29 cellular contexts compared by ENCODE assay signal in genomic region chr2:217038001-217038400, GRCh38.
"Had no signal": no experiment of that assay in that cellular context is flagged by ENCODE, and none has a peak within 500 bp of the region (broad histone marks: within the 10 kb centered on the region; RNA-seq: fewer than 3 reads in every experiment).

No MANE protein-coding gene starts in this region.

- H3K4me1 Mint-ChIP-seq: naive thymus-derived CD4-positive, alpha-beta T cell; stimulated activated naive B cell treated with anti-CD40 and anti-IgM and Interleukin-4, amounts not matched to agents 10 μg/mL and 1 μg/mL and 100 μg/mL, for 72 hours had no signal

- H3K4me1 ChIP-seq: left lung, lower lobe of right lung, pancreas, prostate gland, thyroid gland, upper lobe of left lung had no signal

- FAIRE-seq: kidney, pancreas had no signal

- H3K27ac ChIP-seq: left lung, lower lobe of right lung, pancreas, prostate gland, stomach, testis, thyroid gland, upper lobe of left lung, vagina had no signal

- DNase-seq: kidney; left colon; left lung; lower lobe of right lung; mesendoderm; naive thymus-derived CD4-positive, alpha-beta T cell; nucleus accumbens; pancreas; posterior cingulate gyrus; retina; stimulated activated CD4-positive, alpha-beta T cell treated with anti-CD3 and anti-CD28 coated beads, Interleukin-12 subunit alpha, Interleukin-12 subunit beta, amount 100 ng/mL, for 4 hours; stimulated activated CD4-positive, alpha-beta T cell treated with anti-CD3 and anti-CD28 coated beads, Interleukin-15, amount 100 ng/mL, for 24 hours; stimulated activated CD4-positive, alpha-beta T cell treated with anti-CD3 and anti-CD28 coated beads, Interleukin-2, amount 100 ng/mL, for 24 hours; stimulated activated CD4-positive, alpha-beta T cell treated with anti-CD3 and anti-CD28 coated beads, Interleukin-4, amount 100 ng/mL, for 1 hour; stimulated activated naive B cell treated with anti-CD40 and anti-IgM and Interleukin-4, amounts not matched to agents 10 μg/mL and 1 μg/mL and 100 μg/mL, for 72 hours; stimulated activated naive CD8-positive, alpha-beta T cell treated with anti-CD3 and anti-CD28 coated beads, Interleukin-15, Interleukin-2, amounts not matched to agents 100 U/mL and 50 U/mL, for 24 hours; stomach; testis; thyroid gland; transverse colon; upper lobe of left lung had no signal

- H3K4me3 ChIP-seq: left lung, lower lobe of right lung, pancreas, prostate gland, skin epidermis, stomach, testis, thyroid gland, transverse colon, upper lobe of left lung, vagina had no signal

- H3K27me3 ChIP-seq: left lung, stomach, testis, thyroid gland, transverse colon, upper lobe of left lung, vagina had no signal

- H3K36me3 ChIP-seq: left lung, lower lobe of right lung, pancreas, prostate gland, stomach, thyroid gland, transverse colon, upper lobe of left lung, vagina had no signal

- ATAC-seq: left colon; left lung; lower lobe of right lung; naive thymus-derived CD4-positive, alpha-beta T cell; natural killer cell treated with Interleukin-12 subunit alpha and Interleukin-12 subunit beta and Interleukin-15 and Interleukin-18, amount 100 ng/mL, for 72 hours; pancreas; right cardiac atrium; sciatic nerve; stimulated activated naive B cell treated with anti-CD40 and anti-IgM and Interleukin-4, amounts not matched to agents 10 μg/mL and 1 μg/mL and 100 μg/mL, for 72 hours; stimulated activated naive CD8-positive, alpha-beta T cell treated with anti-CD3 and anti-CD28 coated beads, Interleukin-15, Interleukin-2, amounts not matched to agents 100 U/mL and 50 U/mL, for 24 hours had no signal

- H3K27ac Mint-ChIP-seq: mesothelial cell of epicardium; naive thymus-derived CD4-positive, alpha-beta T cell; natural killer cell treated with Interleukin-12 subunit alpha and Interleukin-12 subunit beta and Interleukin-15 and Interleukin-18, amount 100 ng/mL, for 72 hours; stimulated activated naive B cell treated with anti-CD40 and anti-IgM and Interleukin-4, amounts not matched to agents 10 μg/mL and 1 μg/mL and 100 μg/mL, for 72 hours had no signal

- H3K9me3 ChIP-seq: left lung, lower lobe of right lung, pancreas, prostate gland, stomach, testis, thyroid gland, transverse colon, upper lobe of left lung, vagina had no signal

- H3K36me3 Mint-ChIP-seq: mesothelial cell of epicardium; naive thymus-derived CD4-positive, alpha-beta T cell had no signal

- H3K4me3 Mint-ChIP-seq: mesothelial cell of epicardium; naive thymus-derived CD4-positive, alpha-beta T cell; natural killer cell treated with Interleukin-12 subunit alpha and Interleukin-12 subunit beta and Interleukin-15 and Interleukin-18, amount 100 ng/mL, for 72 hours; neural crest cell; stimulated activated naive B cell treated with anti-CD40 and anti-IgM and Interleukin-4, amounts not matched to agents 10 μg/mL and 1 μg/mL and 100 μg/mL, for 72 hours had no signal

- H3K9me3 Mint-ChIP-seq: mesothelial cell of epicardium; natural killer cell treated with Interleukin-12 subunit alpha and Interleukin-12 subunit beta and Interleukin-15 and Interleukin-18, amount 100 ng/mL, for 72 hours had no signal
